Comparison of ENCODE assay signal across 9 cellular contexts in genomic region chr20:17843246-17844132, GRCh38.
DNase-seq lines count a peak whose midpoint lies in the region; ATAC-seq and TF ChIP-seq lines count a peak whose summit lies in the region.
"Had no signal": no experiment of that assay in that cellular context is flagged by ENCODE, and none has a peak within 500 bp of the region (broad histone marks: within the 10 kb centered on the region; RNA-seq: fewer than 3 reads in every experiment).

No MANE protein-coding gene starts in this region.

- TF ChIP-seq CTCF in AG04450 (IDR thresholded peaks at IDR 0.05; ENCODE audit: low read depth, low read length) (no peak), GM23338 (conservative IDR thresholded peaks at IDR 0.05; ENCODE audit: low read depth in 2 of 2) (no peak)

- no peak overlapping the region for H3K4me2 ChIP-seq in GM23338

- no peaks in the 10 kb centered on the region for H3K79me2 ChIP-seq in GM23338 (replicated peaks; ENCODE audit: insufficient read depth)

- no peaks in the 10 kb centered on the region for H3K36me3 Mint-ChIP-seq in GM23338 (ENCODE audit: low read depth)
- H3K36me3 Mint-ChIP-seq in activated CD4-positive, alpha-beta memory T cell treated with anti-CD3 and anti-CD28 coated beads for 36 hours = no peaks in the 10 kb centered on the region

- H3K27ac ChIP-seq in AG04450 (ENCODE audit: low read depth, low read length) (peak overlapping the region; percentile 97), GM23338 (ENCODE audit: low read depth) (no peak overlapping the region)

- H3K4me1 ChIP-seq in GM23338 (ENCODE audit: insufficient read depth) = no peaks in the 10 kb centered on the region

- H3K27ac Mint-ChIP-seq in GM23338 = no peak overlapping the region
- no peak overlapping the region for H3K27ac Mint-ChIP-seq in activated CD4-positive, alpha-beta memory T cell treated with anti-CD3 and anti-CD28 coated beads for 36 hours
- H3K27ac Mint-ChIP-seq: activated naive CD8-positive, alpha-beta T cell had no signal

- peak overlapping the region; percentile 35 for H3K4me3 ChIP-seq in AG04450 (ENCODE audit: low read depth, low read length)
- H3K4me3 ChIP-seq in GM23338 = no peak overlapping the region

- CTCF ChIA-PET in AG04450 (lab: Charles Lee) = interaction anchor here (1.6 kb wide), 1 partner anchor 52 kb away, joined by 4 read pairs; no protein-coding TSS in a partner anchor
- CTCF ChIA-PET in activated CD4-positive, alpha-beta memory T cell treated with anti-CD3 and anti-CD28 coated beads for 36 hours (lab: Charles Lee) = interaction anchor here (0.6 kb wide), 1 partner anchor 55 kb away, joined by 3 read pairs; no protein-coding TSS in a partner anchor

- no peaks in the 10 kb centered on the region for H3K36me3 ChIP-seq in GM23338 (ENCODE audit: insufficient read depth)

- H3K4me1 Mint-ChIP-seq in GM23338 = peaks cover 3% of the 10 kb centered on the region
- peaks cover 17% of the 10 kb centered on the region for H3K4me1 Mint-ChIP-seq in activated CD4-positive, alpha-beta memory T cell treated with anti-CD3 and anti-CD28 coated beads for 36 hours (ENCODE audit: low read depth)

- H3K9me3 Mint-ChIP-seq in GM23338 = no peaks in the 10 kb centered on the region; the same call in 2 of the 3 replicates
- H3K9me3 Mint-ChIP-seq in activated CD4-positive, alpha-beta memory T cell treated with anti-CD3 and anti-CD28 coated beads for 36 hours = no peaks in the 10 kb centered on the region

- POLR2A ChIA-PET in AG04450 (lab: Yijun Ruan, JAX) = interaction anchor here (0.5 to 3.8 kb wide), 14 partner anchors 8 to 274 kb away, joined by 3 to 53 read pairs (median 5); partner anchors contain the start of genes DSTN and RRBP1
- POLR2A ChIA-PET in activated CD4-positive, alpha-beta memory T cell treated with anti-CD3 and anti-CD28 coated beads for 36 hours (lab: Charles Lee) = no interaction called here

- H3K27me3 ChIP-seq in AG04450 (ENCODE audit: control insufficient read depth, insufficient read depth, low read length) (no peaks in the 10 kb centered on the region), GM23338 (ENCODE audit: insufficient read depth) (no peaks in the 10 kb centered on the region)

- peaks cover 5% of the 10 kb centered on the region; the same call in 1 of the 2 replicates for H3K9me3 ChIP-seq in AG04450 (ENCODE audit: control insufficient read depth, insufficient read depth, low read length)

- H3K4me3 Mint-ChIP-seq in GM23338 = no peak overlapping the region
- H3K4me3 Mint-ChIP-seq in activated CD4-positive, alpha-beta memory T cell treated with anti-CD3 and anti-CD28 coated beads for 36 hours = no peak overlapping the region
- H3K4me3 Mint-ChIP-seq: activated naive CD8-positive, alpha-beta T cell had no signal

- no peaks in the 10 kb centered on the region for H3K9me2 ChIP-seq in GM23338 (ENCODE audit: insufficient read depth)

- H3K27me3 Mint-ChIP-seq in GM23338 (ENCODE audit: insufficient read depth, low read depth, poor library complexity) = peaks cover 3% of the 10 kb centered on the region
- H3K27me3 Mint-ChIP-seq in activated CD4-positive, alpha-beta memory T cell treated with anti-CD3 and anti-CD28 coated beads for 36 hours = no peaks in the 10 kb centered on the region

- H4K20me1 ChIP-seq in GM23338 (replicated peaks; ENCODE audit: insufficient read depth) = no peaks in the 10 kb centered on the region

- DNase-seq in AG04450 (ENCODE audit: low read depth, low spot score) = peak; percentile 90
- DNase-seq in GM23338 (ENCODE audit: low spot score) = no peak
- peak; percentile 46 for DNase-seq in activated CD4-positive, alpha-beta memory T cell treated with anti-CD3 and anti-CD28 coated beads for 36 hours
- peak; percentile 63 for DNase-seq in left ventricle myocardium superior
- peak; percentile 95 for DNase-seq in stromal cell of bone marrow (ENCODE audit: low read depth)
- no peak for DNase-seq in DMS114 treated with DMSO at 0.1 percent for 48 hours (lab: John Stamatoyannopoulos, UW; ENCODE audit: unreplicated experiment)

- peak; percentile 53 for ATAC-seq in GM23338
- ATAC-seq in left ventricle myocardium superior = peak; percentile 74
- ATAC-seq in GM18909 (IDR thresholded peaks at IDR 0.05; ENCODE audit: poor library complexity, unreplicated experiment) = no peak
- no peak for ATAC-seq in HG02798 (IDR thresholded peaks at IDR 0.05; ENCODE audit: poor library complexity, unreplicated experiment)

- H3F3A ChIP-seq in GM23338 (replicated peaks; ENCODE audit: low read depth) = no peaks in the 10 kb centered on the region

- H2AFZ ChIP-seq in GM23338 = peak overlapping the region; percentile 84; the same call in 1 of the 2 replicates

- intact Hi-C loops in activated CD4-positive, alpha-beta memory T cell treated with anti-CD3 and anti-CD28 coated beads for 36 hours (cut with micrococcal nuclease) = no loop called here
- intact Hi-C loops in left ventricle myocardium superior (cut with micrococcal nuclease) = no loop called here

TF ChIP-seq in GM23338, 12 proteins besides CTCF, POLR2A, EP300 and RAD21 (continues in another document):
- TF ChIP-seq JUNB (IDR thresholded peaks at IDR 0.05; ENCODE audit: unreplicated experiment) (no peak), CREB1 (CRISPR knock-in tag; IDR thresholded peaks at IDR 0.05; ENCODE audit: low read depth) (no peak), STAT1 (IDR thresholded peaks at IDR 0.05; ENCODE audit: unreplicated experiment) (no peak), ETS1 (IDR thresholded peaks at IDR 0.05) (no peak), ZNF114 (CRISPR knock-in tag; IDR thresholded peaks at IDR 0.05) (no peak), EZH2 (IDR thresholded peaks at IDR 0.05; ENCODE audit: low read depth, unreplicated experiment) (no peak), ZNF331 (CRISPR knock-in tag; IDR thresholded peaks at IDR 0.05; ENCODE audit: low read depth) (no peak), NANOG (IDR thresholded peaks at IDR 0.05; ENCODE audit: borderline replicate concordance) (no peak), REST (IDR thresholded peaks at IDR 0.05; ENCODE audit: unreplicated experiment) (no peak), POLR2AphosphoS5 (IDR thresholded peaks at IDR 0.05; ENCODE audit: low read depth) (no peak), EZH2phosphoT487 (IDR thresholded peaks at IDR 0.05; ENCODE audit: unreplicated experiment) (no peak)

Comparison
In these comparisons a context has a peak if more than half of its experiments do, and no peak if none do; other contexts are left out.
1. DNase-seq: peak in AG04450 (single experiment), activated CD4-positive, alpha-beta memory T cell treated with anti-CD3 and anti-CD28 coated beads for 36 hours (single experiment), left ventricle myocardium superior (single experiment) and stromal cell of bone marrow (single experiment); none in GM23338 (single experiment) and DMS114 treated with DMSO at 0.1 percent for 48 hours (single experiment).
2. ATAC-seq: peak in GM23338 (single experiment) and left ventricle myocardium superior (single experiment); none in GM18909 (single experiment) and HG02798 (single experiment).